In the genomic region with DNA sequence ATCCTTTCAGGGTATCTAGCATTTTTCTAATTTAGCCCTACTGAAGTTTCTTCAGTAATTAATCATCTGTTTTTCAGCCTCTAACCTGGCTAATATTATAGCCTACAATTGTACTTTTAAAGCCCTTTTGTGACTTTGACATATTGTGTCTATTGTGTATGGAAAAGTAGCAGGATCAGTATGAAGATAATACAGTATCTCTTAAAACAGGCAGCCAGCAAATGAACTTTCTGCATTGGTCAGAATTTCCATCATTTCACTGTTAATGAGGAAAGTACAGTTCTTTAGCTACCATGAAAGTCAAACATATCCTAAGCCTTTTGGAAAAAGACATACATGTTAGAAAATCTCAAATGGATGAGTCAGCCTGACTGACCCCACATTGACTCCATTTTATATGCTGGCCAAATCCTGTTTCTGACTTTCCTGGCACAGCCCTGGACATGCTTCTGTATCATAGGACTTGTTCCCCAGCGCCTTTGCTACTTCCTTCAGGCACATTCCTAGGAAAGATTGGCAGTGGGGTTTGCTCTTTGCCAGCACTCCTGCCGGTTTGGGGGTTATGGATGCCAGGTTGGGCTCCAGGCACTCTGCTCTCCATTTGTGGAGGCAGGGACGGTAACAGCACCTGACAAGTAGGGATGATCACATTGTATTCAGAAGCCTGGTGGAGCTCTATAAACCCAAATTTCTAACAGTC, we compare ENCODE assay signal across 10 cellular contexts. TPM values are rescaled to one million over a fixed set of nuclear protein-coding genes. Genes with fewer than 3 reads are reported as not detected.
DNase-seq lines count a peak whose midpoint lies in the region; ATAC-seq and TF ChIP-seq lines count a peak whose summit lies in the region.
"Had no signal": no experiment of that assay in that cellular context is flagged by ENCODE, and none has a peak within 500 bp of the region (broad histone marks: within the 10 kb centered on the region; RNA-seq: fewer than 3 reads in every experiment).

No MANE protein-coding gene starts in this region.

- TF ChIP-seq CTCF in psoas muscle (IDR thresholded peaks at IDR 0.05), result no peak

- H3K9me3 ChIP-seq in psoas muscle, result no peaks in the 10 kb centered on the region

- peak; percentile 75 for DNase-seq in GM03348 (ENCODE audit: low spot score)
- DNase-seq in fibroblast of gingiva (ENCODE audit: low read depth), result peak; percentile 77
- peak in 1 of 2 donors; percentile 20 for DNase-seq in psoas muscle
- DNase-seq in NCI-H1694 treated with DMSO at 0.1 percent for 48 hours (lab: John Stamatoyannopoulos, UW), result no peak
- no peak for DNase-seq in stimulated activated CD4-positive, alpha-beta T cell treated with anti-CD3 and anti-CD28 coated beads, Interleukin-15, amount 100 ng/mL, for 24 hours
- DNase-seq in LoVo (ENCODE audit: low spot score), result no peak
- DNase-seq: activated gamma-delta T cell, NCI-H1105 treated with DMSO at 0.1 percent for 48 hours had no signal

- peaks cover 38% of the 10 kb centered on the region for H3K4me1 ChIP-seq in psoas muscle

- intact Hi-C loops in psoas muscle (cut with DNase I), result loop anchor here in 1 of 2 donors (5.0 kb wide), 1 partner anchor 40 kb away; no protein-coding TSS in a partner anchor

- H3K4me3 ChIP-seq in psoas muscle, result no peak overlapping the region

- H3K27ac ChIP-seq in psoas muscle, result peak overlapping the region; percentile 31

- 23 to 34% (median 24%) methylated on average over 3 of the region's 3 CpGs for WGBS in psoas muscle, 3 donors

- peaks cover 0 to 24% of the 10 kb centered on the region in 2 donors for H3K36me3 ChIP-seq in psoas muscle (ENCODE audit: insufficient read depth in 1 of 2, low read depth in 1 of 2)

- no peaks in the 10 kb centered on the region for H3K27me3 ChIP-seq in psoas muscle (ENCODE audit: insufficient read depth in 3 of 3, low read length in 2 of 3)

- ATAC-seq in SK-N-SH treated with all-trans-retinoic acid at 6 μM for 48 hours (peak; percentile 94), psoas muscle (peak; percentile 43 to 72 (median 65)), GM21526 (IDR thresholded peaks at IDR 0.05; ENCODE audit: low FRiP score, unreplicated experiment) (no peak)

TF ChIP-seq in SK-N-SH treated with all-trans-retinoic acid at 6 μM for 48 hours, 23 proteins besides CTCF, POLR2A, EP300 and RAD21:
- TF ChIP-seq CSDC2 (CRISPR knock-in tag; IDR thresholded peaks at IDR 0.05), result 0 out of 2 replicates have a peak, but pooled peaks have one; percentile 17
- TF ChIP-seq ZFP3 (CRISPR knock-in tag; IDR thresholded peaks at IDR 0.05), result no peak
- TF ChIP-seq OSR1 (CRISPR knock-in tag; IDR thresholded peaks at IDR 0.05), result no peak
- no peak for TF ChIP-seq ARNTL (CRISPR knock-in tag; IDR thresholded peaks at IDR 0.05; ENCODE audit: borderline replicate concordance, low read depth)
- TF ChIP-seq, protein P1, sequence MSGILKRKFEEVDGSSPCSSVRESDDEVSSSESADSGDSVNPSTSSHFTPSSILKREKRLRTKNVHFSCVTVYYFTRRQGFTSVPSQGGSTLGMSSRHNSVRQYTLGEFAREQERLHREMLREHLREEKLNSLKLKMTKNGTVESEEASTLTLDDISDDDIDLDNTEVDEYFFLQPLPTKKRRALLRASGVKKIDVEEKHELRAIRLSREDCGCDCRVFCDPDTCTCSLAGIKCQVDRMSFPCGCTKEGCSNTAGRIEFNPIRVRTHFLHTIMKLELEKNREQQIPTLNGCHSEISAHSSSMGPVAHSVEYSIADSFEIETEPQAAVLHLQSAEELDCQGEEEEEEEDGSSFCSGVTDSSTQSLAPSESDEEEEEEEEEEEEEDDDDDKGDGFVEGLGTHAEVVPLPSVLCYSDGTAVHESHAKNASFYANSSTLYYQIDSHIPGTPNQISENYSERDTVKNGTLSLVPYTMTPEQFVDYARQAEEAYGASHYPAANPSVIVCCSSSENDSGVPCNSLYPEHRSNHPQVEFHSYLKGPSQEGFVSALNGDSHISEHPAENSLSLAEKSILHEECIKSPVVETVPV (CRISPR knock-in tag; IDR thresholded peaks at IDR 0.05), result no peak
- TF ChIP-seq, protein P2, sequence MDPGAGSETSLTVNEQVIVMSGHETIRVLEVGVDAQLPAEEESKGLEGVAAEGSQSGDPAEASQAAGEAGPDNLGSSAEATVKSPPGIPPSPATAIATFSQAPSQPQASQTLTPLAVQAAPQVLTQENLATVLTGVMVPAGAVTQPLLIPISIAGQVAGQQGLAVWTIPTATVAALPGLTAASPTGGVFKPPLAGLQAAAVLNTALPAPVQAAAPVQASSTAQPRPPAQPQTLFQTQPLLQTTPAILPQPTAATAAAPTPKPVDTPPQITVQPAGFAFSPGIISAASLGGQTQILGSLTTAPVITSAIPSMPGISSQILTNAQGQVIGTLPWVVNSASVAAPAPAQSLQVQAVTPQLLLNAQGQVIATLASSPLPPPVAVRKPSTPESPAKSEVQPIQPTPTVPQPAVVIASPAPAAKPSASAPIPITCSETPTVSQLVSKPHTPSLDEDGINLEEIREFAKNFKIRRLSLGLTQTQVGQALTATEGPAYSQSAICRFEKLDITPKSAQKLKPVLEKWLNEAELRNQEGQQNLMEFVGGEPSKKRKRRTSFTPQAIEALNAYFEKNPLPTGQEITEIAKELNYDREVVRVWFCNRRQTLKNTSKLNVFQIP (CRISPR knock-in tag; IDR thresholded peaks at IDR 0.05; ENCODE audit: borderline replicate concordance, low read depth), result 0 out of 2 replicates have a peak, but pooled peaks have one; percentile 13

RNA-seq across cellular contexts. Expression of a gene that starts 43.6 kb away (rescaled TPM):
- 10 to 100 TPM; 19.9 to 30.7 (median 22.9) TPM for total RNA-seq in psoas muscle
- 10 to 100 TPM; 10.6 to 24.6 (median 19.9) TPM for polyA plus RNA-seq in psoas muscle

Comparison
In these comparisons a context has a peak if more than half of its experiments do, and no peak if none do; other contexts are left out.
1. DNase-seq: peak in GM03348 (single experiment) and fibroblast of gingiva (single experiment); none in NCI-H1694 treated with DMSO at 0.1 percent for 48 hours (single experiment), stimulated activated CD4-positive, alpha-beta T cell treated with anti-CD3 and anti-CD28 coated beads, Interleukin-15, amount 100 ng/mL, for 24 hours (single experiment) and LoVo (single experiment).